7 cellular contexts compared by ENCODE assay signal in genomic region chr15:81093961-81094360, GRCh38. TPM values are rescaled to one million over a fixed set of nuclear protein-coding genes. Genes with fewer than 3 reads are reported as not detected.
"Had no signal": no experiment of that assay in that cellular context is flagged by ENCODE, and none has a peak within 500 bp of the region (broad histone marks: within the 10 kb centered on the region; RNA-seq: fewer than 3 reads in every experiment).

No MANE protein-coding gene starts in this region.

- H3K4me2 ChIP-seq: KMS-11 had no signal

- H3K27ac ChIP-seq: HL-60, KMS-11 had no signal

- H3K4me3 Mint-ChIP-seq: IgD-negative memory B cell had no signal

- H3K9ac ChIP-seq: KMS-11 had no signal

- H3K36me3 Mint-ChIP-seq: IgD-negative memory B cell had no signal

- DNase-seq: KBM-7, KG1 had no signal

- H3K4me3 ChIP-seq: K562 had no signal

- H3K4me1 Mint-ChIP-seq: IgD-negative memory B cell had no signal

- ATAC-seq: HepG2, K562 had no signal

- H3K9me3 Mint-ChIP-seq: IgD-negative memory B cell had no signal

RNA-seq across cellular contexts. Expression of gene CFAP161, which starts 40.1 kb away (rescaled TPM):
- total RNA-seq: HepG2 had no signal
- polyA plus RNA-seq: HepG2, IgD-negative memory B cell had no signal
